ENCODE assay signal across 8 cellular contexts in genomic region chr11:121655481-121656332, GRCh38.
DNase-seq lines count a peak whose midpoint lies in the region; ATAC-seq, FAIRE-seq and TF ChIP-seq lines count a peak whose summit lies in the region.

No MANE protein-coding gene starts in this region.

- peak; percentile 70 for FAIRE-seq in keratinocyte (lab: Jason Lieb, UNC)

- peak; percentile 75 to 97 (median 96) for TF ChIP-seq CTCF in keratinocyte (optimal IDR thresholded peaks at IDR 0.05 in 1 of 3, IDR thresholded peaks at IDR 0.05 in 1 of 3, conservative IDR thresholded peaks at IDR 0.05 in 1 of 3; ENCODE audit: extremely low read depth in 1 of 3, insufficient read depth in 2 of 3, low read length in 3 of 3)

- H3K27me3 ChIP-seq in keratinocyte (ENCODE audit: control insufficient read depth, extremely low read depth, insufficient read depth, low read length): no peaks in the 10 kb centered on the region

- H3K27ac ChIP-seq in keratinocyte (ENCODE audit: control insufficient read depth, insufficient read depth, low read length): peak overlapping the region; percentile 88

- peaks cover 22% of the 10 kb centered on the region for H3K4me1 ChIP-seq in keratinocyte (ENCODE audit: control insufficient read depth, extremely low read depth, insufficient read depth, low read length)

- peak overlapping the region; percentile 33 to 82 (median 73) for H3K4me3 ChIP-seq in keratinocyte (ENCODE audit: control insufficient read depth in 2 of 3, extremely low read depth in 1 of 3, insufficient read depth in 2 of 3, low read depth in 1 of 3, low read length in 3 of 3)

- peak overlapping the region; percentile 85 for H3K9ac ChIP-seq in keratinocyte (ENCODE audit: control insufficient read depth, extremely low read depth, insufficient read depth, low read length)

- in situ Hi-C loops in ACHN (cut with HindIII; ENCODE audit: low pct_ligation_motif_present, low pct_unique_long_range_greater_than_20kb, low sequenced_read_pairs): no loop called here

- H3K9me1 ChIP-seq in keratinocyte (ENCODE audit: control insufficient read depth, extremely low read depth, insufficient read depth, low read length): peaks cover 2% of the 10 kb centered on the region

- dilution Hi-C loops in keratinocyte (cut with MboI; ENCODE audit: extremely low pct_ligation_motif_present, low sequenced_read_pairs): no loop called here

- DNase-seq in ACHN (peak; percentile 65), NCI-H2196 treated with DMSO at 0.1 percent for 48 hours (lab: John Stamatoyannopoulos, UW; ENCODE audit: unreplicated experiment) (peak; percentile 69), cerebellar cortex (ENCODE audit: low spot score) (peak; percentile 65), keratinocyte (ENCODE audit: low read depth, low spot score) (peak; percentile 44)
- peak; percentile 82 for DNase-seq in activated CD4-positive, CD25-positive, alpha-beta regulatory T cell treated with anti-CD3 and anti-CD28 coated beads, Interleukin-2, amount 50 U/mL, for 72 hours
- DNase-seq in stimulated activated CD4-positive, alpha-beta T cell treated with anti-CD3 and anti-CD28 coated beads, Interleukin-12 subunit alpha, Interleukin-12 subunit beta, amount 100 ng/mL, for 4 hours: peak; percentile 70

- no peaks in the 10 kb centered on the region for H3K9me3 ChIP-seq in keratinocyte (ENCODE audit: control insufficient read depth, low read depth, low read length)

- peak; percentile 78 for ATAC-seq in GM18858 (IDR thresholded peaks at IDR 0.05; ENCODE audit: unreplicated experiment)
- ATAC-seq in HG03097 (IDR thresholded peaks at IDR 0.05; ENCODE audit: low FRiP score, unreplicated experiment): peak; percentile 75

- H4K20me1 ChIP-seq in keratinocyte (ENCODE audit: control insufficient read depth, extremely low read depth, insufficient read depth, low read length): no peaks in the 10 kb centered on the region

- H2AFZ ChIP-seq in keratinocyte (ENCODE audit: control insufficient read depth, low read length): peak overlapping the region; percentile 92

- peak overlapping the region; percentile 99 for H3K4me2 ChIP-seq in keratinocyte (ENCODE audit: control insufficient read depth, extremely low read depth, insufficient read depth, low read depth, low read length)

- no peaks in the 10 kb centered on the region for H3K36me3 ChIP-seq in keratinocyte (ENCODE audit: control insufficient read depth in 2 of 2, extremely low read depth in 1 of 2, insufficient read depth in 2 of 2, low read length in 2 of 2)

- no peaks in the 10 kb centered on the region for H3K79me2 ChIP-seq in keratinocyte (ENCODE audit: control insufficient read depth, insufficient read depth, low read length)

Comparison
In these comparisons a context has a peak if more than half of its experiments do, and no peak if none do; other contexts are left out.
1. Peak in every context shown above with its lines: DNase-seq, ATAC-seq, H3K4me3 ChIP-seq and H3K27ac ChIP-seq.